ENCODE assay signal across 20 cellular contexts in genomic region chr1:194846488-194846887, GRCh38.
A peak's percentile ranks its signal among the peaks of the same experiment; 100 is the strongest.
DNase-seq lines count a peak whose midpoint lies in the region; ATAC-seq, FAIRE-seq and TF ChIP-seq lines count a peak whose summit lies in the region.
"Had no signal": no experiment of that assay in that cellular context is flagged by ENCODE, and none has a peak within 500 bp of the region (broad histone marks: within the 10 kb centered on the region; RNA-seq: fewer than 3 reads in every experiment).

No MANE protein-coding gene starts in this region.

- no peak overlapping the region for H3K4me3 ChIP-seq in mammary epithelial cell (replicated peaks in 1 of 3; ENCODE audit: insufficient read depth in 1 of 3, low read depth in 2 of 3, low read length in 3 of 3)
- H3K4me3 ChIP-seq: lung, transverse colon had no signal

- no peaks in the 10 kb centered on the region for H3K36me3 ChIP-seq in mammary epithelial cell (ENCODE audit: insufficient read depth, low read length)
- H3K36me3 ChIP-seq: brain microvascular endothelial cell, transverse colon had no signal

- no peak overlapping the region for H3K27ac ChIP-seq in mammary epithelial cell (ENCODE audit: insufficient read depth, low read depth, low read length)
- H3K27ac ChIP-seq: brain microvascular endothelial cell, transverse colon had no signal

- ATAC-seq in GM18858 (IDR thresholded peaks at IDR 0.05; ENCODE audit: unreplicated experiment) = peak; percentile 78
- ATAC-seq in GM21447 (IDR thresholded peaks at IDR 0.05; ENCODE audit: unreplicated experiment) = peak; percentile 67
- ATAC-seq in HG03025 (IDR thresholded peaks at IDR 0.05; ENCODE audit: low FRiP score, unreplicated experiment) = peak; percentile 52
- ATAC-seq in HG03565 (IDR thresholded peaks at IDR 0.05; ENCODE audit: unreplicated experiment) = peak; percentile 78
- ATAC-seq in esophagus mucosa = no peak
- ATAC-seq: natural killer cell treated with Interleukin-12 subunit alpha and Interleukin-12 subunit beta and Interleukin-15 and Interleukin-18, amount 100 ng/mL, for 72 hours had no signal

- H3K4me1 ChIP-seq in mammary epithelial cell (ENCODE audit: insufficient read depth, low read length) = no peaks in the 10 kb centered on the region
- H3K4me1 ChIP-seq: transverse colon had no signal

- FAIRE-seq in frontal cortex (lab: Jason Lieb, UNC) = no peak
- FAIRE-seq: G401.6 had no signal

- intact Hi-C loops in mammary epithelial cell (cut with micrococcal nuclease) = no loop called here

- H3K9ac ChIP-seq in mammary epithelial cell (ENCODE audit: insufficient read depth, low read length) = no peak overlapping the region
- H3K9ac ChIP-seq: SK-N-SH had no signal

- no peak overlapping the region for H2AFZ ChIP-seq in mammary epithelial cell (ENCODE audit: low read depth, low read length)

- H3K9me3 ChIP-seq in mammary epithelial cell (replicated peaks; ENCODE audit: insufficient read depth, low read length) = no peaks in the 10 kb centered on the region
- H3K9me3 ChIP-seq: SK-N-SH, transverse colon had no signal

- in situ Hi-C loops in mammary epithelial cell (cut with MboI; ENCODE audit: low sequenced_read_pairs in 2 of 2) = no loop called here

- no peak for TF ChIP-seq CTCF in mammary epithelial cell (conservative IDR thresholded peaks at IDR 0.05 in 1 of 2, IDR thresholded peaks at IDR 0.05 in 1 of 2; ENCODE audit: extremely low read depth in 1 of 2, insufficient read depth in 1 of 2, low read depth in 1 of 2, low read length in 2 of 2)

- BruUV-seq in mammary epithelial cell (replicated peaks; lab: Mats Ljungman, UMichigan) = no TSS peak

- H3K27me3 ChIP-seq in mammary epithelial cell (ENCODE audit: insufficient read depth, low read length) = no peaks in the 10 kb centered on the region
- H3K27me3 ChIP-seq: brain microvascular endothelial cell, transverse colon had no signal

- no peaks in the 10 kb centered on the region for H3K79me2 ChIP-seq in mammary epithelial cell (ENCODE audit: insufficient read depth, low read length)

- no peak for DNase-seq in cerebellar nuclear complex (lab: John Stamatoyannopoulos, UW)
- DNase-seq in mammary epithelial cell = no peak
- no peak for DNase-seq in frontal cortex (ENCODE audit: low spot score in 2 of 2)
- DNase-seq: activated naive CD4-positive, alpha-beta T cell treated with anti-CD3 and anti-CD28 coated beads, Interleukin-2, amount 10 ng/mL, durations not matched to agents 7 days and 5 days; brain microvascular endothelial cell; COR-L47; effector CD8-positive, alpha-beta T cell; H7; OCI-M1; SK-N-SH; stimulated activated CD8-positive, alpha-beta memory T cell treated with anti-CD3 and anti-CD28 coated beads, Interleukin-4, amount 100 ng/mL, for 48 hours; transverse colon had no signal

- 100% methylated on average over 1 of the region's 1 CpG for WGBS in mammary epithelial cell (ENCODE audit: low coverage, missing lambda C conversion rate)

- CTCF ChIA-PET in mammary epithelial cell (lab: Charles Lee; ENCODE audit: low non-redundant PET) = no interaction called here

- dilution Hi-C loops in mammary epithelial cell (cut with HindIII; ENCODE audit: low sequenced_read_pairs) = no loop called here

- no peaks in the 10 kb centered on the region for H4K20me1 ChIP-seq in mammary epithelial cell (ENCODE audit: insufficient read depth, low read length)

- H3K4me2 ChIP-seq in mammary epithelial cell (ENCODE audit: insufficient read depth, low read depth, low read length) = no peak overlapping the region
- H3K4me2 ChIP-seq: SK-N-SH had no signal
